8 cellular contexts compared by ENCODE assay signal in the genomic region with DNA sequence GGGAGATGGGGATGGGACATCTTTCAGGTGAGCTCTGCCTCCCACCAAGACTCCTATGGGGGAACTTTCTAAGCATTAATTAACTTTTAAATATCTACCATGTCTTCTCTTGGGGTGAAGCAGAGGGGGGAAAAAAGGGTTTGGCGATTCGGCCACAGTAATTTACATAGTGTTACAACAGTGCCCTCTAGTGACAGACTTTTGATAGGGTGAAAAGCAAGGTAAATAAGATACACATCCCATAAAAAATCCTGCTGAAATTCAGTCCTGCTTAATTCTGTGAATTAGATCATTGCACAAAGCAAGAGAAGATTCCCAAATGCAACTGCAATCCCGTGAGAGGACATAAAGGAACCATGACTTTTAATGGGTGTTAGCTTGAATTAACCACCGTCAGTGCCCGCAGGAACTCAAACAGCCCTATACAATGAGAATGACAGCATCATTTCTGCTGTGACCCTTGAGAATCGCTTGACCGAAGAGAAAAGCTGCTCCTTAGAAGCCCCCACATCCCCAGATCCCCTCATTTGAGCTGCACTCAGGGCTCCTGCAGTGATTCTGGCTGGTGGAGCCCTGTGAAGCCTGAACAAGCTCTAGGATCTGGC. TPM values are rescaled to one million over a fixed set of nuclear protein-coding genes. Genes with fewer than 3 reads are reported as not detected.
DNase-seq lines count a peak whose midpoint lies in the region; ATAC-seq and TF ChIP-seq lines count a peak whose summit lies in the region.

No MANE protein-coding gene starts in this region.

- no peaks in the 10 kb centered on the region for H4K20me1 ChIP-seq in OCI-LY7 (ENCODE audit: insufficient read depth, low read length)

- H2BK15ac ChIP-seq in neuronal stem cell (ENCODE audit: low read length), result no peak overlapping the region

- no peaks in the 10 kb centered on the region for H3K9me3 Mint-ChIP-seq in endodermal cell
- no peaks in the 10 kb centered on the region for H3K9me3 Mint-ChIP-seq in activated CD4-positive, alpha-beta memory T cell treated with anti-CD3 and anti-CD28 coated beads for 36 hours

- H2BK5ac ChIP-seq in neuronal stem cell (ENCODE audit: low read length), result no peak overlapping the region

- no peak overlapping the region for H3K4me3 ChIP-seq in OCI-LY7 (ENCODE audit: low read depth, low read length, poor library complexity, severe bottlenecking)
- H3K4me3 ChIP-seq in endodermal cell (ENCODE audit: low read length), result no peak overlapping the region
- H3K4me3 ChIP-seq in neuronal stem cell (ENCODE audit: low read length in 2 of 2), result no peak overlapping the region

- no peak overlapping the region for H3K27ac Mint-ChIP-seq in endodermal cell
- H3K27ac Mint-ChIP-seq in activated CD4-positive, alpha-beta memory T cell treated with anti-CD3 and anti-CD28 coated beads for 36 hours, result no peak overlapping the region

- no peaks in the 10 kb centered on the region for H3K36me3 Mint-ChIP-seq in endodermal cell (ENCODE audit: low read depth)
- H3K36me3 Mint-ChIP-seq in activated CD4-positive, alpha-beta memory T cell treated with anti-CD3 and anti-CD28 coated beads for 36 hours, result no peaks in the 10 kb centered on the region

- DNase-seq in DMS153 treated with DMSO at 0.1 percent for 48 hours (lab: John Stamatoyannopoulos, UW; ENCODE audit: unreplicated experiment), result peak; percentile 12
- no peak for DNase-seq in DMS153 (lab: John Stamatoyannopoulos, UW)
- peak; percentile 62 for DNase-seq in OCI-LY7 (ENCODE audit: low spot score)
- peak; percentile 53 for DNase-seq in endodermal cell
- DNase-seq in neuronal stem cell (ENCODE audit: low spot score), result peak; percentile 41
- DNase-seq in activated CD4-positive, alpha-beta memory T cell treated with anti-CD3 and anti-CD28 coated beads for 36 hours, result no peak

- H4K91ac ChIP-seq in neuronal stem cell (ENCODE audit: low read depth, low read length, poor library complexity), result no peak overlapping the region

- H3K9me2 ChIP-seq in OCI-LY7 (ENCODE audit: insufficient read depth, low read length), result no peaks in the 10 kb centered on the region

- H4K8ac ChIP-seq in neuronal stem cell (ENCODE audit: low read depth, low read length), result no peak overlapping the region

- intact Hi-C loops in OCI-LY7 (cut with micrococcal nuclease; ENCODE audit: unreplicated experiment), result no loop called here
- intact Hi-C loops in activated CD4-positive, alpha-beta memory T cell treated with anti-CD3 and anti-CD28 coated beads for 36 hours (cut with micrococcal nuclease), result loop anchor here (2.0 kb wide), 1 partner anchor 398 kb away; no protein-coding TSS in a partner anchor

- TF ChIP-seq CTCF in OCI-LY7 (conservative IDR thresholded peaks at IDR 0.05; ENCODE audit: low read length), result peak; percentile 90
- peak; percentile 85 for TF ChIP-seq CTCF in endodermal cell (conservative IDR thresholded peaks at IDR 0.05)

- H3K36me3 ChIP-seq in OCI-LY7 (ENCODE audit: insufficient read depth, low read length) (no peaks in the 10 kb centered on the region), endodermal cell (ENCODE audit: control insufficient read depth, insufficient read depth, low read length) (no peaks in the 10 kb centered on the region), neuronal stem cell (replicated peaks in 1 of 2; ENCODE audit: control insufficient read depth in 2 of 2, insufficient read depth in 2 of 2, low read length in 2 of 2) (no peaks in the 10 kb centered on the region)

- POLR2A ChIA-PET in OCI-LY7 (lab: Charles Lee), result interaction anchor here (0.6 to 1.1 kb wide), 2 partner anchors 105 to 245 kb away, joined by 3 read pairs; no protein-coding TSS in a partner anchor
- POLR2A ChIA-PET in activated CD4-positive, alpha-beta memory T cell treated with anti-CD3 and anti-CD28 coated beads for 36 hours (lab: Charles Lee), result interaction anchor here (0.5 kb wide), 1 partner anchor 1397 kb away, joined by 4 read pairs; no protein-coding TSS in a partner anchor

- no peaks in the 10 kb centered on the region for H3K4me1 Mint-ChIP-seq in endodermal cell
- H3K4me1 Mint-ChIP-seq in activated CD4-positive, alpha-beta memory T cell treated with anti-CD3 and anti-CD28 coated beads for 36 hours (ENCODE audit: low read depth), result no peaks in the 10 kb centered on the region

- no peak overlapping the region for H3K4me2 ChIP-seq in OCI-LY7 (ENCODE audit: low read length)
- H3K4me2 ChIP-seq in neuronal stem cell (ENCODE audit: insufficient read depth, low read length, poor library complexity, severe bottlenecking), result no peak overlapping the region

- H3K9ac ChIP-seq in endodermal cell (ENCODE audit: extremely low read depth, low read length, poor library complexity, severe bottlenecking), result no peak overlapping the region
- no peak overlapping the region for H3K9ac ChIP-seq in neuronal stem cell (ENCODE audit: low read depth, low read length, poor library complexity)

- H3K18ac ChIP-seq in neuronal stem cell (ENCODE audit: low read length), result no peak overlapping the region

- H3K23ac ChIP-seq in neuronal stem cell (ENCODE audit: low read depth, low read length, poor library complexity), result no peak overlapping the region

- no TSS peak for BruUV-seq in OCI-LY7 (replicated peaks; lab: Mats Ljungman, UMichigan)

- H3K4me3 Mint-ChIP-seq in endodermal cell, result no peak overlapping the region
- H3K4me3 Mint-ChIP-seq in activated CD4-positive, alpha-beta memory T cell treated with anti-CD3 and anti-CD28 coated beads for 36 hours, result no peak overlapping the region

- no peak overlapping the region for H2AK5ac ChIP-seq in neuronal stem cell (ENCODE audit: low read depth, low read length)

- no peaks in the 10 kb centered on the region for H3K27me3 Mint-ChIP-seq in endodermal cell (ENCODE audit: insufficient read depth)
- H3K27me3 Mint-ChIP-seq in activated CD4-positive, alpha-beta memory T cell treated with anti-CD3 and anti-CD28 coated beads for 36 hours, result no peaks in the 10 kb centered on the region

- no peak overlapping the region for H3K4ac ChIP-seq in neuronal stem cell (ENCODE audit: low read length)

- no peak overlapping the region for H3K14ac ChIP-seq in neuronal stem cell (ENCODE audit: low read length)

- peak; percentile 52 for ATAC-seq in HG02798 (IDR thresholded peaks at IDR 0.05; ENCODE audit: poor library complexity, unreplicated experiment)
- no peak for ATAC-seq in HG02759 (IDR thresholded peaks at IDR 0.05; ENCODE audit: unreplicated experiment)

- H3K79me1 ChIP-seq in neuronal stem cell (ENCODE audit: low read depth, low read length), result no peaks in the 10 kb centered on the region

- 68 to 86% methylated on average over 3 to 6 of the region's 7 CpGs for WGBS in endodermal cell (ENCODE audit: insufficient coverage in 1 of 2, insufficient read length in 1 of 2), 2 experiments
- no CpG with 5 or more reads among the region's 7 CpGs for WGBS in neuronal stem cell (ENCODE audit: extremely low coverage in 2 of 2, insufficient read length in 2 of 2, insufficient replicate concordance in 1 of 2), 2 donors

- CTCF ChIA-PET in OCI-LY7 (lab: Charles Lee; ENCODE audit: unreplicated experiment), result no interaction called here
- CTCF ChIA-PET in activated CD4-positive, alpha-beta memory T cell treated with anti-CD3 and anti-CD28 coated beads for 36 hours (lab: Charles Lee), result interaction anchor here (0.6 to 3.5 kb wide), 33 partner anchors 9 to 1397 kb away, joined by 3 to 33 read pairs (median 3); partner anchors contain the start of gene FAM124B

- H3K27ac ChIP-seq in OCI-LY7 (ENCODE audit: low read depth, low read length, poor library complexity, severe bottlenecking) (no peak overlapping the region), endodermal cell (ENCODE audit: low read depth, low read length) (no peak overlapping the region), neuronal stem cell (replicated peaks; ENCODE audit: low read length) (no peak overlapping the region)

- H3K9me3 ChIP-seq in OCI-LY7 (ENCODE audit: low read length) (peaks cover 14% of the 10 kb centered on the region; the same call in 1 of the 2 replicates), endodermal cell (ENCODE audit: control insufficient read depth, low read length) (no peaks in the 10 kb centered on the region), neuronal stem cell (replicated peaks in 1 of 2; ENCODE audit: control insufficient read depth in 2 of 2, insufficient read depth in 1 of 2, low read depth in 1 of 2, low read length in 2 of 2) (no peaks in the 10 kb centered on the region)

- H2BK120ac ChIP-seq in neuronal stem cell (ENCODE audit: low read depth, low read length), result no peak overlapping the region

- H3K4me1 ChIP-seq in OCI-LY7 (ENCODE audit: insufficient read depth, low read length, poor library complexity, severe bottlenecking) (no peaks in the 10 kb centered on the region), endodermal cell (ENCODE audit: control insufficient read depth, insufficient read depth, low read length) (no peaks in the 10 kb centered on the region), neuronal stem cell (ENCODE audit: control insufficient read depth in 2 of 2, insufficient read depth in 1 of 2, low read depth in 1 of 2, low read length in 2 of 2) (no peaks in the 10 kb centered on the region)

- H2BK12ac ChIP-seq in neuronal stem cell (ENCODE audit: low read length), result no peak overlapping the region

- H2AFZ ChIP-seq in OCI-LY7 (ENCODE audit: low read length) (no peak overlapping the region), neuronal stem cell (ENCODE audit: low read length) (no peak overlapping the region)

- no peaks in the 10 kb centered on the region for H3K79me2 ChIP-seq in OCI-LY7 (ENCODE audit: insufficient read depth, low read depth, low read length)

- H3K27me3 ChIP-seq in endodermal cell (ENCODE audit: control insufficient read depth, insufficient read depth, low read length, poor library complexity, severe bottlenecking) (no peaks in the 10 kb centered on the region), neuronal stem cell (ENCODE audit: control insufficient read depth in 3 of 3, insufficient read depth in 3 of 3, low read depth in 1 of 3, low read length in 3 of 3) (no peaks in the 10 kb centered on the region)

RNA-seq across cellular contexts. Expression of gene FAM124B, which starts 32.8 kb away (rescaled TPM):
- not detected in 2 replicates for total RNA-seq in OCI-LY7 (2014; rRNA removed; shearing (Covaris generic))
- total RNA-seq in OCI-LY7 (2022) (not detected in 2 replicates), endodermal cell (1 to 10 TPM in 1 of 2 donors, under 1 TPM in 1; 0.58 to 1.2 TPM)
- 0.18 TPM for polyA plus RNA-seq in endodermal cell (2013, experiment 1 of 2)
- 0.08 TPM for polyA plus RNA-seq in endodermal cell (2013, experiment 2 of 2)
- 0.06 TPM for polyA plus RNA-seq in neuronal stem cell (2013, experiment 1 of 2)
- polyA plus RNA-seq in neuronal stem cell (2013, experiment 2 of 2), result 0.07 TPM
- total RNA-seq in activated CD4-positive, alpha-beta memory T cell treated with anti-CD3 and anti-CD28 coated beads for 36 hours, result under 1 TPM; 0.39 to 0.40 TPM

Comparison
In these comparisons a context has a peak if more than half of its experiments do, and no peak if none do; other contexts are left out.
1. DNase-seq: peak in DMS153 treated with DMSO at 0.1 percent for 48 hours (single experiment), OCI-LY7 (single experiment), endodermal cell (single experiment) and neuronal stem cell (single experiment); none in DMS153 (single experiment) and activated CD4-positive, alpha-beta memory T cell treated with anti-CD3 and anti-CD28 coated beads for 36 hours (single experiment).